ENCODE assay signal across 11 cellular contexts in the genomic region with DNA sequence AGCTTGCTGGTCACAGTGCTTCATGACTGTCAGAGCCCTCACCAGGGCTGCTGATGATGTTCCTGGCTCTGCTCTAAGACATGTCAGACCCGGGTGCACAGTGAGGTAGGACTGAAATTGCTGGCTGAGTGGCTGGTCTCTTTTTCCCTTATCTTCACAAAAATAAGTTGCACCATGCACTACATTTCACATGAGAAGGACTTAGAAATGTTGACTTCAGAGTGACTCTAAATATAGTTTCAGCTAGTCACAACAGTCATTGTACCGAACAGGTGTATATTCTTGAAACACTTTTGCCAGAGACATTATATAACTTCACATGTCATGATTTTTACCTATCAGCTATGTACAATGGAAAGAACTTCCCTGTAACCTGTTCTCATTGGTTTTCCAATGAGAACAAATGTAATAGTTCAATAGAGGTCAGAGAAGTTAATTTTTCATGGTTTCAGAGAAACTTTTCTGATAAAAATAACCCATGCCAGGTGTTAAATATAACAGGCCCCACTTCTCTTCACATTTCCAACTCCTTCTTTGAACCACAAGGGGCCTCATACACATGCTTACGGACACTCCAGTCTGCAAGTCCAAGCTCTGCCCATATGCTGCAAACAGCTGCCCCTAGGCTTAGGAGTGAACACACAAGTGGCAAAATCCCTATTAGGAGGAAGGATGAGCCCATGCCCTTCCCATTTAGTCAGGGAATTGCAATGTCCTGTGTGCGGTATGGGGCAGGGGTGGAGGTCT.
A peak's percentile ranks its signal among the peaks of the same experiment; 100 is the strongest.
DNase-seq lines count a peak whose midpoint lies in the region; ATAC-seq and TF ChIP-seq lines count a peak whose summit lies in the region.
"Had no signal": no experiment of that assay in that cellular context is flagged by ENCODE, and none has a peak within 500 bp of the region (broad histone marks: within the 10 kb centered on the region; RNA-seq: fewer than 3 reads in every experiment).

No MANE protein-coding gene starts in this region.

- H3K4me1 ChIP-seq in lower lobe of right lung: peaks cover 38% of the 10 kb centered on the region

- H3K4me1 Mint-ChIP-seq in T-helper 2 cell treated with Interferon-gamma antibody and Interleukin-4, amounts not matched to agents 5 μg/mL and 100 μg/mL, for 36 hours (ENCODE audit: low read depth): peaks cover 56% of the 10 kb centered on the region
- H3K4me1 Mint-ChIP-seq in effector memory CD8-positive, alpha-beta T cell (ENCODE audit: low read depth in 2 of 2): peaks cover 18 to 33% of the 10 kb centered on the region in 2 donors

- peak overlapping the region; percentile 53 for H3K27ac Mint-ChIP-seq in T-helper 2 cell treated with Interferon-gamma antibody and Interleukin-4, amounts not matched to agents 5 μg/mL and 100 μg/mL, for 36 hours
- H3K27ac Mint-ChIP-seq in effector memory CD8-positive, alpha-beta T cell: peak overlapping the region; percentile 18 to 65
- H3K27ac Mint-ChIP-seq: memory B cell had no signal

- peaks cover 63% of the 10 kb centered on the region for H3K36me3 Mint-ChIP-seq in T-helper 2 cell treated with Interferon-gamma antibody and Interleukin-4, amounts not matched to agents 5 μg/mL and 100 μg/mL, for 36 hours (ENCODE audit: low read depth)
- H3K36me3 Mint-ChIP-seq in effector memory CD8-positive, alpha-beta T cell (ENCODE audit: insufficient read depth): peaks cover 15% of the 10 kb centered on the region

- peak overlapping the region; percentile 16 for H3K4me3 Mint-ChIP-seq in T-helper 2 cell treated with Interferon-gamma antibody and Interleukin-4, amounts not matched to agents 5 μg/mL and 100 μg/mL, for 36 hours
- no peak overlapping the region for H3K4me3 Mint-ChIP-seq in effector memory CD8-positive, alpha-beta T cell
- H3K4me3 Mint-ChIP-seq: memory B cell had no signal

- ATAC-seq in GM21529 (IDR thresholded peaks at IDR 0.05; ENCODE audit: unreplicated experiment) (peak; percentile 72), HG03439 (IDR thresholded peaks at IDR 0.05; ENCODE audit: unreplicated experiment) (peak; percentile 52), lower lobe of right lung (no peak)
- ATAC-seq in effector memory CD8-positive, alpha-beta T cell (replicated peaks): no peak

- H3K9me3 Mint-ChIP-seq in T-helper 2 cell treated with Interferon-gamma antibody and Interleukin-4, amounts not matched to agents 5 μg/mL and 100 μg/mL, for 36 hours: no peaks in the 10 kb centered on the region
- no peaks in the 10 kb centered on the region for H3K9me3 Mint-ChIP-seq in effector memory CD8-positive, alpha-beta T cell
- H3K9me3 Mint-ChIP-seq: memory B cell had no signal

- no peak for TF ChIP-seq CTCF in lower lobe of right lung (IDR thresholded peaks at IDR 0.05)

- H3K27ac ChIP-seq in lower lobe of right lung: no peak overlapping the region

- intact Hi-C loops in lower lobe of right lung (cut with DNase I): no loop called here

- H3K4me3 ChIP-seq in lower lobe of right lung: no peak overlapping the region

- peaks cover 9% of the 10 kb centered on the region for H3K36me3 ChIP-seq in lower lobe of right lung

- no peak for DNase-seq in T-helper 2 cell treated with Interferon-gamma antibody and Interleukin-4, amounts not matched to agents 5 μg/mL and 100 μg/mL, for 36 hours (ENCODE audit: low spot score)
- no peak for DNase-seq in T-helper 2 cell
- no peak for DNase-seq in effector memory CD8-positive, alpha-beta T cell
- DNase-seq in lower lobe of right lung: no peak
- DNase-seq in GM19240 (ENCODE audit: insufficient read length, low spot score): no peak
- DNase-seq in hepatic stellate cell (ENCODE audit: low spot score): no peak
- DNase-seq: HCEC 1CT, NCI-H526 treated with DMSO at 0.1 percent for 48 hours had no signal

- no peaks in the 10 kb centered on the region for H3K9me3 ChIP-seq in lower lobe of right lung

- H3K27me3 Mint-ChIP-seq in T-helper 2 cell treated with Interferon-gamma antibody and Interleukin-4, amounts not matched to agents 5 μg/mL and 100 μg/mL, for 36 hours (ENCODE audit: low read depth): no peaks in the 10 kb centered on the region
- H3K27me3 Mint-ChIP-seq in effector memory CD8-positive, alpha-beta T cell: no peaks in the 10 kb centered on the region
- H3K27me3 Mint-ChIP-seq: memory B cell had no signal

- no peaks in the 10 kb centered on the region for H3K27me3 ChIP-seq in lower lobe of right lung (ENCODE audit: low read depth)

Comparison
In these comparisons a context has a peak if more than half of its experiments do, and no peak if none do; other contexts are left out.
1. ATAC-seq: peak in GM21529 (single experiment) and HG03439 (single experiment); none in effector memory CD8-positive, alpha-beta T cell (single experiment) and lower lobe of right lung (0 of 2).